In the genomic region with DNA sequence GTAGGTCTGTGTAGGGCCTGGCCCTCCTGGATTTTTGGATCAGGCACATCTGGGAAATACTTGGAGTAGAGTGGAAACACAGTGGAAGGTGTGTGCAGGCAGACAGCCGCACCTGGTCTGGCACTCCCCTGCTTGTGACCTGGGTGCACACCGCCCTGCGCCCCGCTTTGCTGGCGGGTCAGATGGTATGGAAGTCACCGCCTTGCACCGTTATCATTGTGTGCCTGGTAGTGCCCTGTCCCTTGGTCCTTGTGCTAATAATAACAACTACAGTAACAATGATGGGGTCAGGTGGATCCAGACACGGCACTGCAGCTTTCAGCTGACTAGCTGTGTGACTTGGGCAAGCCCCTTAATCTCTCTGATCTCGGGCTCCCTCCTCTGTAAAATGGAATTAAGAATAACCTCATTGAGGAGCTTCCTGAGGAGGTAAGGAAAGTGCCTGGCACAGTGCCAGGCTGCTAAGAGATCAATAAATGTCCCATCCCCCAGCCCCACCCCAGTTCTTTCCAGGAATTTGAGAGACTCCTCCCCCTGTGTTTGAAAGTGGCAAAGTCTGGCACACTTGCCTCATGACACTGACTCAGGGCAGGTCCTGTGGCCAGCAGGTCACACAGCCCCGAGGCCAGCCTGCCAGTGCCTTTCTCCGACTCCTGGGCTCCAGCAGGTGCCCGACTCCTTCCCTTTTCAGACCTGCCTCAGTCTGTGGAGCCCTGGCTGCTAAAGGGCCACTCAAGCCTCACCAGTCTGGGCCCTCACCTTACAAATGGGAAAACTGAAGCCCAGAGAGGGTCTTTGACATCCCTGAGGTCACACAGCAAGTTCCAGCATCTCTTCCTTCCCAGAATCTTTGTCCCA, we compare ENCODE assay signal across 8 cellular contexts. TPM values are rescaled to one million over a fixed set of nuclear protein-coding genes. Genes with fewer than 3 reads are reported as not detected.
DNase-seq lines count a peak whose midpoint lies in the region; ATAC-seq and TF ChIP-seq lines count a peak whose summit lies in the region.

No MANE protein-coding gene starts in this region.

- no peak for ATAC-seq in naive thymus-derived CD8-positive, alpha-beta T cell
- no peak for ATAC-seq in GM18867 (IDR thresholded peaks at IDR 0.05; ENCODE audit: unreplicated experiment)

- TF ChIP-seq CTCF in C4-2B (conservative IDR thresholded peaks at IDR 0.05) (no peak), RWPE1 (conservative IDR thresholded peaks at IDR 0.05; ENCODE audit: low read depth) (no peak)

- H3K27me3 Mint-ChIP-seq in naive thymus-derived CD8-positive, alpha-beta T cell = no peaks in the 10 kb centered on the region

- CTCF ChIA-PET in RWPE1 (lab: Yijun Ruan, JAX) = interaction anchor here (0.6 kb wide), 1 partner anchor 13 kb away, joined by 4 read pairs; no protein-coding TSS in a partner anchor

- peak overlapping the region; percentile 92 to 100 (median 98) for H3K27ac Mint-ChIP-seq in naive thymus-derived CD8-positive, alpha-beta T cell

- H3K27ac ChIP-seq in C4-2B (peak overlapping the region; percentile 42), RWPE1 (peak overlapping the region; percentile 58)

- peaks cover 53 to 95% (median 94%) of the 10 kb centered on the region in 4 donors for H3K4me1 Mint-ChIP-seq in naive thymus-derived CD8-positive, alpha-beta T cell

- no peaks in the 10 kb centered on the region for H3K9me3 Mint-ChIP-seq in naive thymus-derived CD8-positive, alpha-beta T cell

- DNase-seq in RWPE1 (ENCODE audit: low spot score) = no peak
- peak; percentile 20 for DNase-seq in effector CD8-positive, alpha-beta T cell (lab: John Stamatoyannopoulos, UW)
- peak in 3 of 10 donors; percentile 19 to 44 (median 43) for DNase-seq in naive thymus-derived CD8-positive, alpha-beta T cell
- DNase-seq in DMS153 treated with DMSO at 0.1 percent for 48 hours (lab: John Stamatoyannopoulos, UW; ENCODE audit: unreplicated experiment) = no peak
- DNase-seq in Kasumi-1 (lab: John Stamatoyannopoulos, UW) = no peak
- no peak for DNase-seq in NCI-H187 treated with DMSO at 0.1 percent for 48 hours (lab: John Stamatoyannopoulos, UW)

- POLR2A ChIA-PET in RWPE1 (lab: Yijun Ruan, JAX; ENCODE audit: low non-redundant PET) = no interaction called here
- POLR2A ChIA-PET in naive thymus-derived CD8-positive, alpha-beta T cell (lab: Charles Lee) = interaction anchor here (1.1 to 8.4 kb wide), 7 partner anchors 8 to 27 kb away, joined by 3 to 80 read pairs (median 9); a partner anchor contains a TSS

- H3K36me3 Mint-ChIP-seq in naive thymus-derived CD8-positive, alpha-beta T cell = peaks cover 0 to 47% (median 9%) of the 10 kb centered on the region in 3 donors

- H3K4me3 Mint-ChIP-seq in naive thymus-derived CD8-positive, alpha-beta T cell = peak overlapping the region; percentile 59 to 97 (median 82)

RNA-seq across cellular contexts. Expression of a gene that starts 9.8 kb away (rescaled TPM):
- total RNA-seq in naive thymus-derived CD8-positive, alpha-beta T cell = 100 to 1,000 TPM; 142 to 143 TPM
- 100 to 1,000 TPM; 422 to 562 (median 537) TPM for polyA plus RNA-seq in naive thymus-derived CD8-positive, alpha-beta T cell

RNA-seq across cellular contexts. Expression of a gene that starts 27.4 kb away (rescaled TPM):
- 10 to 100 TPM; 49.6 to 51.6 TPM for total RNA-seq in naive thymus-derived CD8-positive, alpha-beta T cell
- 10 to 100 TPM; 18.0 to 32.9 (median 25.7) TPM for polyA plus RNA-seq in naive thymus-derived CD8-positive, alpha-beta T cell
